In genomic region chr9:21997480-21997879, GRCh38 we compare ENCODE assay signal across 23 cellular contexts. TPM values are rescaled to one million over a fixed set of nuclear protein-coding genes. Genes with fewer than 3 reads are reported as not detected.
"Had no signal": no experiment of that assay in that cellular context is flagged by ENCODE, and none has a peak within 500 bp of the region (broad histone marks: within the 10 kb centered on the region; RNA-seq: fewer than 3 reads in every experiment).

No MANE protein-coding gene starts in this region.

- H3K9me3 ChIP-seq: MG63 had no signal

- H3K36me3 ChIP-seq: brain microvascular endothelial cell, cardiac muscle cell, MG63 had no signal

- H3K36me3 Mint-ChIP-seq: activated CD4-positive, alpha-beta memory T cell treated with anti-CD3 and anti-CD28 coated beads for 36 hours; T-cell had no signal

- H3K27ac ChIP-seq: brain microvascular endothelial cell, cardiac muscle cell, VCaP had no signal

- H3K27ac Mint-ChIP-seq: activated CD4-positive, alpha-beta memory T cell treated with anti-CD3 and anti-CD28 coated beads for 36 hours; activated CD4-positive, alpha-beta T cell treated with anti-CD3 and anti-CD28 coated beads, Interleukin-2, amount 10 ng/mL, durations not matched to agents 7 days and 5 days; T-cell had no signal

- H3K4me3 ChIP-seq: cardiac muscle cell, MG63 had no signal

- H3K4me3 Mint-ChIP-seq: activated CD4-positive, alpha-beta memory T cell treated with anti-CD3 and anti-CD28 coated beads for 36 hours; activated T-cell treated with anti-CD3 and anti-CD28 coated beads, Interleukin-2, amount 50 U/mL, for 4 hours had no signal

- ATAC-seq: activated T-cell treated with anti-CD3 and anti-CD28 coated beads, Interleukin-2, amount 50 U/mL, for 4 hours; T-cell had no signal

- H3K27me3 ChIP-seq: brain microvascular endothelial cell, MG63 had no signal

- DNase-seq: activated CD4-positive, alpha-beta memory T cell treated with anti-CD3 and anti-CD28 coated beads for 36 hours; activated CD4-positive, alpha-beta T cell treated with anti-CD3 and anti-CD28 coated beads, Interleukin-2, amount 10 ng/mL, durations not matched to agents 7 days and 5 days; activated CD4-positive, CD25-positive, alpha-beta regulatory T cell; activated CD8-positive, alpha-beta memory T cell treated with anti-CD3 and anti-CD28 coated beads for 24 hours; activated gamma-delta T cell; activated naive CD4-positive, alpha-beta T cell treated with anti-CD3 and anti-CD28 coated beads, Interleukin-2, amount 50 U/mL, for 16 hours; activated T-cell treated with anti-CD3 and anti-CD28 coated beads, Interleukin-2, amount 50 U/mL, for 4 hours; amygdala; brain microvascular endothelial cell; IMR-90; KBM-7; MG63; NCI-H1092 treated with DMSO at 0.1 percent for 48 hours; NCI-H1436; NCI-H1694 treated with DMSO at 0.1 percent for 48 hours; NCI-H2029 treated with DMSO at 0.1 percent for 48 hours; NCI-H345; NCI-H510A; SIG-M5; T-cell had no signal

- H3K9me3 Mint-ChIP-seq: activated CD4-positive, alpha-beta memory T cell treated with anti-CD3 and anti-CD28 coated beads for 36 hours; activated CD4-positive, alpha-beta T cell treated with anti-CD3 and anti-CD28 coated beads, Interleukin-2, amount 10 ng/mL, durations not matched to agents 7 days and 5 days; activated T-cell treated with anti-CD3 and anti-CD28 coated beads, Interleukin-2, amount 50 U/mL, for 4 hours; T-cell had no signal

RNA-seq across cellular contexts. Expression of gene CDKN2B-AS1, which starts 2.9 kb away (rescaled TPM):
- total RNA-seq: cardiac muscle cell, cerebellum had no signal

RNA-seq across cellular contexts. Expression of gene CDKN2A, which starts 3.3 kb away (rescaled TPM):
- total RNA-seq: cerebellum had no signal
